Comparison of ENCODE assay signal across 14 cellular contexts in genomic region chr5:126809932-126810331, GRCh38. TPM values are rescaled to one million over a fixed set of nuclear protein-coding genes. Genes with fewer than 3 reads are reported as not detected.
DNase-seq lines count a peak whose midpoint lies in the region; ATAC-seq and TF ChIP-seq lines count a peak whose summit lies in the region.
"Had no signal": no experiment of that assay in that cellular context is flagged by ENCODE, and none has a peak within 500 bp of the region (broad histone marks: within the 10 kb centered on the region; RNA-seq: fewer than 3 reads in every experiment).

No MANE protein-coding gene starts in this region.

- no peaks in the 10 kb centered on the region for H3K27me3 ChIP-seq in neutrophil

- H3K9me3 ChIP-seq in neutrophil: no peaks in the 10 kb centered on the region

- H3K4me1 Mint-ChIP-seq in activated CD4-positive, alpha-beta T cell treated with anti-CD3 and anti-CD28 coated beads, Interleukin-2, amount 10 ng/mL, durations not matched to agents 7 days and 5 days: peaks cover 47% of the 10 kb centered on the region
- peaks cover 29 to 34% (median 33%) of the 10 kb centered on the region in 3 donors for H3K4me1 Mint-ChIP-seq in IgD-negative memory B cell

- no peaks in the 10 kb centered on the region for H3K9me3 Mint-ChIP-seq in activated CD4-positive, alpha-beta T cell treated with anti-CD3 and anti-CD28 coated beads, Interleukin-2, amount 10 ng/mL, durations not matched to agents 7 days and 5 days
- H3K9me3 Mint-ChIP-seq in IgD-negative memory B cell: no peaks in the 10 kb centered on the region
- no peaks in the 10 kb centered on the region for H3K9me3 Mint-ChIP-seq in activated naive CD4-positive, alpha-beta T cell treated with anti-CD3 and anti-CD28 coated beads, Interleukin-2, amount 50 U/mL, for 72 hours

- peaks cover 72% of the 10 kb centered on the region for H3K36me3 Mint-ChIP-seq in activated CD4-positive, alpha-beta T cell treated with anti-CD3 and anti-CD28 coated beads, Interleukin-2, amount 10 ng/mL, durations not matched to agents 7 days and 5 days (ENCODE audit: low read depth)
- H3K36me3 Mint-ChIP-seq in IgD-negative memory B cell: peaks cover 7% of the 10 kb centered on the region
- peaks cover 5 to 60% of the 10 kb centered on the region in 2 donors for H3K36me3 Mint-ChIP-seq in activated naive CD4-positive, alpha-beta T cell treated with anti-CD3 and anti-CD28 coated beads, Interleukin-2, amount 50 U/mL, for 72 hours

- H3K4me3 ChIP-seq in neutrophil (ENCODE audit: low read depth in 1 of 2, low read length in 1 of 2): no peak overlapping the region

- POLR2A ChIA-PET in activated CD4-positive, alpha-beta T cell treated with anti-CD3 and anti-CD28 coated beads, Interleukin-2, amount 10 ng/mL, durations not matched to agents 7 days and 5 days (lab: Charles Lee): interaction anchor here (0.6 kb wide), 1 partner anchor 12 kb away, joined by 4 read pairs; no protein-coding TSS in a partner anchor

- no peak for ATAC-seq in activated naive CD4-positive, alpha-beta T cell treated with anti-CD3 and anti-CD28 coated beads, Interleukin-2, amount 50 U/mL, for 72 hours
- no peak for ATAC-seq in GM18517 (IDR thresholded peaks at IDR 0.05; ENCODE audit: unreplicated experiment)
- ATAC-seq: SK-N-SH treated with all-trans-retinoic acid at 6 μM for 48 hours had no signal

- TF ChIP-seq CTCF in neutrophil (IDR thresholded peaks at IDR 0.05): no peak

- H3K27me3 Mint-ChIP-seq in activated CD4-positive, alpha-beta T cell treated with anti-CD3 and anti-CD28 coated beads, Interleukin-2, amount 10 ng/mL, durations not matched to agents 7 days and 5 days: no peaks in the 10 kb centered on the region
- H3K27me3 Mint-ChIP-seq in IgD-negative memory B cell: no peaks in the 10 kb centered on the region

- peaks cover 64 to 79% of the 10 kb centered on the region in 2 experiments for H3K4me1 ChIP-seq in neutrophil (ENCODE audit: control insufficient read depth in 1 of 2, insufficient read depth in 1 of 2, low read depth in 1 of 2, low read length in 1 of 2)

- H3K27ac Mint-ChIP-seq in activated CD4-positive, alpha-beta T cell treated with anti-CD3 and anti-CD28 coated beads, Interleukin-2, amount 10 ng/mL, durations not matched to agents 7 days and 5 days: peak overlapping the region; percentile 93
- peak overlapping the region in 2 of 3 donors; percentile 89 to 97 for H3K27ac Mint-ChIP-seq in IgD-negative memory B cell
- H3K27ac Mint-ChIP-seq in activated naive CD4-positive, alpha-beta T cell treated with anti-CD3 and anti-CD28 coated beads, Interleukin-2, amount 50 U/mL, for 72 hours: peak overlapping the region; percentile 65 to 91

- H3K36me3 ChIP-seq in neutrophil: no peaks in the 10 kb centered on the region

- CTCF ChIA-PET in activated CD4-positive, alpha-beta T cell treated with anti-CD3 and anti-CD28 coated beads, Interleukin-2, amount 10 ng/mL, durations not matched to agents 7 days and 5 days (lab: Charles Lee): interaction anchor here (0.9 to 1.9 kb wide), 5 partner anchors 11 to 30 kb away, joined by 3 to 6 read pairs (median 5); no protein-coding TSS in a partner anchor

- no peak overlapping the region for H3K4me3 Mint-ChIP-seq in activated CD4-positive, alpha-beta T cell treated with anti-CD3 and anti-CD28 coated beads, Interleukin-2, amount 10 ng/mL, durations not matched to agents 7 days and 5 days
- peak overlapping the region in 2 of 4 donors; percentile 27 to 72 for H3K4me3 Mint-ChIP-seq in IgD-negative memory B cell

- no peak for DNase-seq in activated CD4-positive, alpha-beta T cell treated with anti-CD3 and anti-CD28 coated beads, Interleukin-2, amount 10 ng/mL, durations not matched to agents 7 days and 5 days
- no peak for DNase-seq in activated CD4-positive, alpha-beta T cell treated with anti-CD3 and anti-CD28 coated beads for 48 hours
- DNase-seq in activated naive CD4-positive, alpha-beta T cell treated with anti-CD3 and anti-CD28 coated beads, Interleukin-2, amount 50 U/mL, for 72 hours (ENCODE audit: low spot score in 2 of 2): no peak
- DNase-seq in dedifferentiated amniotic fluid mesenchymal stem cell (ENCODE audit: extremely low spot score): no peak
- no peak for DNase-seq in hypothalamus (lab: John Stamatoyannopoulos, UW)
- DNase-seq: aorta, hippocampal formation, NCI-H1417 treated with DMSO at 0.1 percent for 48 hours, NCI-H345, trophoblast cell had no signal

- H3K27ac ChIP-seq in neutrophil: peak overlapping the region; percentile 91

RNA-seq across cellular contexts. Expression of gene LMNB1, which starts 33.0 kb away (rescaled TPM):
- total RNA-seq in activated CD4-positive, alpha-beta T cell treated with anti-CD3 and anti-CD28 coated beads, Interleukin-2, amount 10 ng/mL, durations not matched to agents 7 days and 5 days: 100 to 1,000 TPM; 326 to 337 TPM
- polyA plus RNA-seq in IgD-negative memory B cell: 8.4 TPM
- 100 to 1,000 TPM; 187 to 307 TPM for total RNA-seq in activated naive CD4-positive, alpha-beta T cell treated with anti-CD3 and anti-CD28 coated beads, Interleukin-2, amount 50 U/mL, for 72 hours
